In genomic region chr2:119818792-119819191, GRCh38 we compare ENCODE assay signal across 15 cellular contexts. TPM values are rescaled to one million over a fixed set of nuclear protein-coding genes. Genes with fewer than 3 reads are reported as not detected.
DNase-seq lines count a peak whose midpoint lies in the region; ATAC-seq, FAIRE-seq and TF ChIP-seq lines count a peak whose summit lies in the region.
"Had no signal": no experiment of that assay in that cellular context is flagged by ENCODE, and none has a peak within 500 bp of the region (broad histone marks: within the 10 kb centered on the region; RNA-seq: fewer than 3 reads in every experiment).

No MANE protein-coding gene starts in this region.

- no peak for FAIRE-seq in small intestine (lab: Jason Lieb, UNC)

- peak overlapping the region; percentile 6 for H3K27ac Mint-ChIP-seq in activated naive CD8-positive, alpha-beta T cell
- no peak overlapping the region for H3K27ac Mint-ChIP-seq in activated naive CD8-positive, alpha-beta T cell treated with anti-CD3 and anti-CD28 coated beads, Interleukin-2, amount 50 U/mL, for 24 hours
- peak overlapping the region; percentile 21 to 90 for H3K27ac Mint-ChIP-seq in effector memory CD8-positive, alpha-beta T cell
- H3K27ac Mint-ChIP-seq in osteocyte (ENCODE audit: unreplicated experiment), result no peak overlapping the region
- H3K27ac Mint-ChIP-seq: IgD-negative memory B cell had no signal

- no peak for ATAC-seq in activated naive CD8-positive, alpha-beta T cell treated with anti-CD3 and anti-CD28 coated beads, Interleukin-2, amount 50 U/mL, for 24 hours
- ATAC-seq in effector memory CD8-positive, alpha-beta T cell (replicated peaks), result no peak
- ATAC-seq in right lobe of liver, result peak; percentile 77 to 88 (median 83)
- ATAC-seq in HG02973 (IDR thresholded peaks at IDR 0.05; ENCODE audit: unreplicated experiment), result no peak
- no peak for ATAC-seq in heart left ventricle

- WGBS in right lobe of liver (ENCODE audit: insufficient coverage, low coverage, low lambda C conversion rate, missing lambda C conversion rate), result 25% methylated on average over 2 of the region's 2 CpGs
- 17 to 62% (median 56%) methylated on average over 2 of the region's 2 CpGs for WGBS in small intestine, 3 donors
- 97 to 100% (median 99%) methylated on average over 2 of the region's 2 CpGs for WGBS in heart left ventricle, 4 donors

- no peaks in the 10 kb centered on the region for H3K36me3 ChIP-seq in right lobe of liver
- H3K36me3 ChIP-seq in small intestine (ENCODE audit: control insufficient read depth in 2 of 2, insufficient read depth in 2 of 2, low read length in 2 of 2), result no peaks in the 10 kb centered on the region
- no peaks in the 10 kb centered on the region for H3K36me3 ChIP-seq in heart left ventricle

- peaks cover 56% of the 10 kb centered on the region for H3K4me1 Mint-ChIP-seq in activated naive CD8-positive, alpha-beta T cell (ENCODE audit: low read depth)
- H3K4me1 Mint-ChIP-seq in activated naive CD8-positive, alpha-beta T cell treated with anti-CD3 and anti-CD28 coated beads, Interleukin-2, amount 50 U/mL, for 24 hours, result peaks cover 37% of the 10 kb centered on the region
- H3K4me1 Mint-ChIP-seq in effector memory CD8-positive, alpha-beta T cell (ENCODE audit: low read depth in 2 of 2), result peaks cover 41 to 61% of the 10 kb centered on the region in 2 donors
- peaks cover 29% of the 10 kb centered on the region for H3K4me1 Mint-ChIP-seq in osteocyte (ENCODE audit: unreplicated experiment)

- intact Hi-C loops in right lobe of liver (cut with DNase I) (no loop called here), heart left ventricle (cut with DNase I) (no loop called here)

- no peaks in the 10 kb centered on the region for H3K27me3 Mint-ChIP-seq in activated naive CD8-positive, alpha-beta T cell
- H3K27me3 Mint-ChIP-seq in activated naive CD8-positive, alpha-beta T cell treated with anti-CD3 and anti-CD28 coated beads, Interleukin-2, amount 50 U/mL, for 24 hours, result no peaks in the 10 kb centered on the region
- no peaks in the 10 kb centered on the region for H3K27me3 Mint-ChIP-seq in effector memory CD8-positive, alpha-beta T cell
- no peaks in the 10 kb centered on the region for H3K27me3 Mint-ChIP-seq in osteocyte (ENCODE audit: unreplicated experiment)
- H3K27me3 Mint-ChIP-seq: IgD-negative memory B cell had no signal

- no peak for TF ChIP-seq POLR2A in right lobe of liver (IDR thresholded peaks at IDR 0.05)
- TF ChIP-seq POLR2A in heart left ventricle (IDR thresholded peaks at IDR 0.05), result no peak

- H3K36me3 Mint-ChIP-seq in activated naive CD8-positive, alpha-beta T cell, result peaks cover 22% of the 10 kb centered on the region
- H3K36me3 Mint-ChIP-seq in activated naive CD8-positive, alpha-beta T cell treated with anti-CD3 and anti-CD28 coated beads, Interleukin-2, amount 50 U/mL, for 24 hours (ENCODE audit: low read depth), result peaks cover 32% of the 10 kb centered on the region
- H3K36me3 Mint-ChIP-seq in effector memory CD8-positive, alpha-beta T cell (ENCODE audit: insufficient read depth), result peaks cover 9% of the 10 kb centered on the region
- H3K36me3 Mint-ChIP-seq in osteocyte (ENCODE audit: unreplicated experiment), result peaks cover 8% of the 10 kb centered on the region

- TF ChIP-seq CTCF in right lobe of liver (IDR thresholded peaks at IDR 0.05) (no peak), heart left ventricle (IDR thresholded peaks at IDR 0.05) (no peak), osteocyte (IDR thresholded peaks at IDR 0.05) (no peak)

- H3K27me3 ChIP-seq in right lobe of liver, result no peaks in the 10 kb centered on the region
- H3K27me3 ChIP-seq in small intestine (ENCODE audit: control insufficient read depth in 2 of 2, insufficient read depth in 2 of 2, low read length in 2 of 2), result no peaks in the 10 kb centered on the region
- no peaks in the 10 kb centered on the region for H3K27me3 ChIP-seq in heart left ventricle
- H3K27me3 ChIP-seq: BLaER1 treated with 17β-estradiol and CSF1 and Interleukin-3, amounts not matched to agents 10 nM and 100 nM had no signal

- no peaks in the 10 kb centered on the region for H3K9me3 ChIP-seq in right lobe of liver
- H3K9me3 ChIP-seq in small intestine (ENCODE audit: control insufficient read depth, low read depth), result no peaks in the 10 kb centered on the region
- peaks cover 0 to 13% (median 0%) of the 10 kb centered on the region in 12 donors for H3K9me3 ChIP-seq in heart left ventricle

- peak overlapping the region in 1 of 3 donors; percentile 70 for H3K27ac ChIP-seq in right lobe of liver
- H3K27ac ChIP-seq in small intestine (ENCODE audit: low read depth in 1 of 2, low read length in 1 of 2), result peak overlapping the region in 1 of 2 donors; percentile 31
- H3K27ac ChIP-seq in heart left ventricle, result no peak overlapping the region
- H3K27ac ChIP-seq: BLaER1 treated with 17β-estradiol and CSF1 and Interleukin-3, amounts not matched to agents 10 nM and 100 nM; GM23248 had no signal

- no peak overlapping the region for H3K4me3 Mint-ChIP-seq in activated naive CD8-positive, alpha-beta T cell
- H3K4me3 Mint-ChIP-seq in activated naive CD8-positive, alpha-beta T cell treated with anti-CD3 and anti-CD28 coated beads, Interleukin-2, amount 50 U/mL, for 24 hours, result no peak overlapping the region
- H3K4me3 Mint-ChIP-seq in effector memory CD8-positive, alpha-beta T cell, result no peak overlapping the region
- H3K4me3 Mint-ChIP-seq in osteocyte (ENCODE audit: unreplicated experiment), result no peak overlapping the region
- H3K4me3 Mint-ChIP-seq: IgD-negative memory B cell had no signal

- no peak overlapping the region for H3K4me3 ChIP-seq in right lobe of liver
- no peak overlapping the region for H3K4me3 ChIP-seq in small intestine (ENCODE audit: low read depth in 1 of 2, low read length in 2 of 2)
- H3K4me3 ChIP-seq in heart left ventricle, result no peak overlapping the region
- H3K4me3 ChIP-seq: BLaER1 treated with 17β-estradiol and CSF1 and Interleukin-3, amounts not matched to agents 10 nM and 100 nM; GM23248 had no signal

- H3K4me1 ChIP-seq in right lobe of liver (no peaks in the 10 kb centered on the region), small intestine (ENCODE audit: control insufficient read depth in 2 of 2, insufficient read depth in 1 of 2, low read depth in 1 of 2, low read length in 1 of 2) (no peaks in the 10 kb centered on the region), heart left ventricle (peaks cover 0 to 21% (median 5%) of the 10 kb centered on the region in 12 donors)

- H3K9me3 Mint-ChIP-seq in activated naive CD8-positive, alpha-beta T cell (ENCODE audit: low read depth), result peaks cover 9% of the 10 kb centered on the region
- peaks cover 10% of the 10 kb centered on the region for H3K9me3 Mint-ChIP-seq in activated naive CD8-positive, alpha-beta T cell treated with anti-CD3 and anti-CD28 coated beads, Interleukin-2, amount 50 U/mL, for 24 hours
- peaks cover 2 to 12% of the 10 kb centered on the region in 2 donors for H3K9me3 Mint-ChIP-seq in effector memory CD8-positive, alpha-beta T cell
- peaks cover 4% of the 10 kb centered on the region for H3K9me3 Mint-ChIP-seq in osteocyte (ENCODE audit: unreplicated experiment)

- no peak for DNase-seq in activated naive CD8-positive, alpha-beta T cell treated with anti-CD3 and anti-CD28 coated beads, Interleukin-2, amount 50 U/mL, for 24 hours
- DNase-seq in effector memory CD8-positive, alpha-beta T cell, result no peak
- DNase-seq in right lobe of liver (no peak), small intestine (peak; percentile 48), heart left ventricle (no peak), osteocyte (ENCODE audit: extremely low spot score, unreplicated experiment) (no peak)
- DNase-seq: ACHN, DMS53, GF-D8, GM23248, H7 had no signal

RNA-seq across cellular contexts. Expression of gene PTPN4, which starts 59.1 kb away (rescaled TPM):
- total RNA-seq in right lobe of liver (10 to 100 TPM in 5 of 6 experiments, 1 to 10 TPM in 1; 8.5 to 19.9 (median 14.8) TPM), heart left ventricle (10 to 100 TPM; 21.2 to 49.0 (median 43.6) TPM), osteocyte (18.3 and 21.4 TPM in 2 replicates)
- polyA plus RNA-seq in small intestine (1 to 10 TPM; 1.9 to 6.9 (median 5.1) TPM), heart left ventricle (1 to 10 TPM; 3.6 to 4.7 TPM)

Comparison
In these comparisons a context has a peak if more than half of its experiments do, and no peak if none do; other contexts are left out.
1. H3K27ac Mint-ChIP-seq: peak in activated naive CD8-positive, alpha-beta T cell (single experiment) and effector memory CD8-positive, alpha-beta T cell (2 of 2); none in activated naive CD8-positive, alpha-beta T cell treated with anti-CD3 and anti-CD28 coated beads, Interleukin-2, amount 50 U/mL, for 24 hours (single experiment) and osteocyte (single experiment).
2. ATAC-seq: peak in right lobe of liver (4 of 4); none in activated naive CD8-positive, alpha-beta T cell treated with anti-CD3 and anti-CD28 coated beads, Interleukin-2, amount 50 U/mL, for 24 hours (single experiment), effector memory CD8-positive, alpha-beta T cell (single experiment), HG02973 (single experiment) and heart left ventricle (0 of 4).